In genomic region chr9:73219985-73220626, GRCh38 we compare ENCODE assay signal across 8 cellular contexts.
DNase-seq lines count a peak whose midpoint lies in the region; ATAC-seq, FAIRE-seq and TF ChIP-seq lines count a peak whose summit lies in the region.

No MANE protein-coding gene starts in this region.

- ATAC-seq in HG03159 (IDR thresholded peaks at IDR 0.05; ENCODE audit: unreplicated experiment) = peak; percentile 88

- H3K36me3 ChIP-seq in thyroid gland = no peaks in the 10 kb centered on the region
- no peaks in the 10 kb centered on the region for H3K36me3 ChIP-seq in esophagus squamous epithelium

- TF ChIP-seq CTCF in AG10803 (conservative IDR thresholded peaks at IDR 0.05; ENCODE audit: low read length) (no peak), thyroid gland (IDR thresholded peaks at IDR 0.05) (no peak), esophagus squamous epithelium (IDR thresholded peaks at IDR 0.05) (no peak)

- no peak for TF ChIP-seq POLR2A in thyroid gland (IDR thresholded peaks at IDR 0.05)
- no peak for TF ChIP-seq POLR2A in esophagus squamous epithelium (IDR thresholded peaks at IDR 0.05)

- intact Hi-C loops in thyroid gland (cut with DNase I) = no loop called here
- intact Hi-C loops in esophagus squamous epithelium (cut with DNase I) = no loop called here

- H3K4me1 ChIP-seq in thyroid gland (no peaks in the 10 kb centered on the region), esophagus squamous epithelium (peaks cover 0 to 7% (median 0%) of the 10 kb centered on the region in 3 donors)

- FAIRE-seq in GM19239 (lab: Jason Lieb, UNC) = peak; percentile 63

- H3K27ac ChIP-seq in thyroid gland (no peak overlapping the region), esophagus squamous epithelium (peak overlapping the region in 1 of 4 donors; percentile 50)

- H3K27me3 ChIP-seq in thyroid gland (no peaks in the 10 kb centered on the region), esophagus squamous epithelium (peaks cover 0 to 10% (median 0%) of the 10 kb centered on the region in 4 donors)

- no peaks in the 10 kb centered on the region for H3K9me3 ChIP-seq in thyroid gland
- H3K9me3 ChIP-seq in esophagus squamous epithelium = peaks cover 0 to 17% (median 0%) of the 10 kb centered on the region in 3 donors

- WGBS in thyroid gland, 2 donors = 82 to 88% methylated on average over 1 of the region's 1 CpG
- WGBS in esophagus squamous epithelium, 2 donors = 13 to 22% methylated on average over 1 of the region's 1 CpG

- DNase-seq in AG10803 (ENCODE audit: low read depth) (peak; percentile 32), GM19239 (ENCODE audit: insufficient read length, low spot score) (no peak), thyroid gland (no peak), esophagus squamous epithelium (lab: John Stamatoyannopoulos, UW) (no peak), SK-N-DZ (ENCODE audit: low spot score) (no peak)
- DNase-seq in activated naive CD4-positive, alpha-beta T cell treated with anti-CD3 and anti-CD28 coated beads, Interleukin-2, amount 50 U/mL, for 16 hours = peak; percentile 18
- peak; percentile 26 to 30 for DNase-seq in stimulated activated CD4-positive, alpha-beta T cell treated with anti-CD3 and anti-CD28 coated beads, Interleukin-2, amount 100 ng/mL, for 24 hours

- H3K4me3 ChIP-seq in AG10803 (ENCODE audit: low read length) (no peak overlapping the region), thyroid gland (replicated peaks in 1 of 3) (no peak overlapping the region), esophagus squamous epithelium (no peak overlapping the region)

Comparison
In these comparisons a context has a peak if more than half of its experiments do, and no peak if none do; other contexts are left out.
1. DNase-seq: peak in AG10803 (single experiment), activated naive CD4-positive, alpha-beta T cell treated with anti-CD3 and anti-CD28 coated beads, Interleukin-2, amount 50 U/mL, for 16 hours (single experiment) and stimulated activated CD4-positive, alpha-beta T cell treated with anti-CD3 and anti-CD28 coated beads, Interleukin-2, amount 100 ng/mL, for 24 hours (2 of 2); none in GM19239 (single experiment), thyroid gland (0 of 2), esophagus squamous epithelium (single experiment) and SK-N-DZ (single experiment).